24 cellular contexts compared by ENCODE assay signal in the genomic region with DNA sequence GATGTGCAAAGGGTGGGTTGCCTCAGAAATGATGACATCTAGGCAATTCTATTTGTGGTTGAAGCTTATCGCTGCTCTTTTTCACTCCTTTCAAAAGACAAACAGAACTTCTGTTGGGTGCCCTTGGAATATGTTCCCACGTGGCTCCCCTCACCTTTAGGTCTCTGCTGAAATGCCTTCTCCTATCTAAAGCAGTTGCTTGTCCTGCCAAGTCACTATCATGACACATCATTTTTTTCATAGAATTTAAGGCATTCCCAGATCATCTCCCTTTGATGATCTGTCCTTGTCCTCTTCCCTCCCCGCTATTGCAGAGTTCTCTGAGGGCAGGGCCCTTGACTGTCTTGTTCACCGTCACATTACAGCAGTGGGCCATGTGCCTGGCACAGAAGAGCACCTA.
"Had no signal": no experiment of that assay in that cellular context is flagged by ENCODE, and none has a peak within 500 bp of the region (broad histone marks: within the 10 kb centered on the region; RNA-seq: fewer than 3 reads in every experiment).

No MANE protein-coding gene starts in this region.

- ATAC-seq: naive thymus-derived CD4-positive, alpha-beta T cell; natural killer cell treated with Interleukin-12 subunit alpha and Interleukin-12 subunit beta and Interleukin-15 and Interleukin-18, amount 100 ng/mL, for 72 hours; pancreas; right cardiac atrium; stimulated activated memory B cell treated with anti-CD40 and anti-IgM and Interleukin-4, amounts not matched to agents 10 μg/mL and 1 μg/mL and 100 μg/mL, for 72 hours; stimulated activated naive CD8-positive, alpha-beta T cell treated with anti-CD3 and anti-CD28 coated beads, Interleukin-15, amount 100 ng/mL, for 72 hours had no signal

- H3K4me1 ChIP-seq: pancreas, prostate gland, sigmoid colon, tibial nerve, vagina had no signal

- H3K9me3 ChIP-seq: left ventricle myocardium inferior, pancreas, prostate gland, sigmoid colon, tibial nerve, vagina had no signal

- H3K4me2 ChIP-seq: hepatocyte had no signal

- H3K79me2 ChIP-seq: hepatocyte had no signal

- H3K27me3 ChIP-seq: hepatocyte, pancreas, sigmoid colon, tibial nerve, vagina had no signal

- DNase-seq: islet precursor cell; left ventricle myocardium inferior; mesendoderm; naive thymus-derived CD4-positive, alpha-beta T cell; nucleus accumbens; pancreas; retina; right cardiac atrium; sigmoid colon; small intestine; stimulated activated CD4-positive, alpha-beta T cell treated with anti-CD3 and anti-CD28 coated beads, Interleukin-1b, Interleukin-23, amount 100 ng/mL, for 48 hours; stimulated activated CD4-positive, alpha-beta T cell treated with anti-CD3 and anti-CD28 coated beads, Interleukin-2, amount 100 ng/mL, for 48 hours; stimulated activated CD4-positive, alpha-beta T cell treated with anti-CD3 and anti-CD28 coated beads, Interleukin-4, amount 100 ng/mL, for 4 hours; stimulated activated CD8-positive, alpha-beta memory T cell treated with anti-CD3 and anti-CD28 coated beads, Interleukin-4, amount 100 ng/mL, for 48 hours; stimulated activated naive CD4-positive, alpha-beta T cell treated with Interleukin-2 at 50 U/mL for 16 hours; stimulated activated naive CD8-positive, alpha-beta T cell treated with anti-CD3 and anti-CD28 coated beads, Interleukin-15, amount 100 ng/mL, for 72 hours; substantia nigra had no signal

- H3K27ac ChIP-seq: hepatocyte, left ventricle myocardium inferior, pancreas, prostate gland, sigmoid colon, tibial nerve, vagina had no signal

- H2AFZ ChIP-seq: hepatocyte had no signal

- H3K4me3 ChIP-seq: hepatocyte, left ventricle myocardium inferior, lung, pancreas, prostate gland, sigmoid colon, tibial nerve, vagina had no signal

- FAIRE-seq: pancreas, small intestine had no signal

- H3K36me3 ChIP-seq: pancreas, prostate gland, sigmoid colon, vagina had no signal
